ENCODE assay signal across 8 cellular contexts in the genomic region with DNA sequence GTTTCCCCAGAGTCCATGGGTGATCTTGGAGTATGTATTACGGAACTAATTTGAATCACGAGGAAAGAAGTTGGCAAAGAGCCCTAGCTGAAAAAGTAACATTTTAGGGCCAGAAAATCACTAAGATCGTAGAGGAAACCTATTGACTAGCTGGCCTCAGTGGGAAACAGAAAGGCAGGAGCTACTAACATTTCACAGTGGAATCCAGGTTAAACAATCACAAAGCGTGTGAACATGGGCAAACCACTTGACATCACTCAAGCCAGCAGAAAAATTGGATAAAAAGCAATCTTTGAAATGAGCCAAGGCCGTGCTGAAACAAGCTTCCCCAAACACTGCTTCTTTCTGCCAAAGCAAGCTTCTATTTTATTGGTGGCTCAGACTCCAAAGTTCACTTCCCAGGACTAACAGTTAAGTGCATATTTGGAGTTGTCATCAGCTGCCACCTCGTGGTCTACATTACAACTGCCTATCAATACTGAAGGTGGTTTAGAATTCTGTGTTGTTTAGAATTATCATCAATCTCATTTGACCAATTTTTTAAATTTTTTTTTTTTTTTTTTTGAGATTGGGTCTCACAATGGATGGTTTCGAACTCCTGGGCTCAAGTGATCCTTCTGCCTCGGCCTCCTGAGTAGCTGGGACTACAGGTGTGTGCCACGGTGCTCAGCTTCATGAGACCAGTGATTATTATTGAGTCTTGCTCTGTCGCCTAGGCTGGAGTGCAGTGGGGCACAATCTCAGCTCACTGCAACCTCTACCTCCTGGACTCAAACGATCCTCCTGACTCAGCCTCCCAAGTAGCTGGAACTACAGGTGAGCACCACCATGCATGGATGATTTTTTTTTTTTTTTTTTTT. TPM values are rescaled to one million over a fixed set of nuclear protein-coding genes. Genes with fewer than 3 reads are reported as not detected.
DNase-seq lines count a peak whose midpoint lies in the region; ATAC-seq, FAIRE-seq and TF ChIP-seq lines count a peak whose summit lies in the region.

No MANE protein-coding gene starts in this region.

- H3K4me1 ChIP-seq in OCI-LY7 (ENCODE audit: insufficient read depth, low read length, poor library complexity, severe bottlenecking) (no peaks in the 10 kb centered on the region), pancreas (peaks cover 6 to 11% (median 8%) of the 10 kb centered on the region in 3 donors)

- H3K4me2 ChIP-seq in OCI-LY7 (ENCODE audit: low read length) = no peak overlapping the region

- H3K9me2 ChIP-seq in OCI-LY7 (ENCODE audit: insufficient read depth, low read length) = no peaks in the 10 kb centered on the region

- no peaks in the 10 kb centered on the region for H3K27me3 ChIP-seq in pancreas

- no TSS peak for BruUV-seq in OCI-LY7 (replicated peaks; lab: Mats Ljungman, UMichigan)

- no peaks in the 10 kb centered on the region for H3K27me3 Mint-ChIP-seq in activated naive CD8-positive, alpha-beta T cell treated with anti-CD3 and anti-CD28 coated beads, Interleukin-2, amount 10 ng/mL, durations not matched to agents 7 days and 5 days

- H3K36me3 Mint-ChIP-seq in activated naive CD8-positive, alpha-beta T cell treated with anti-CD3 and anti-CD28 coated beads, Interleukin-2, amount 10 ng/mL, durations not matched to agents 7 days and 5 days = peaks cover 27% of the 10 kb centered on the region

- no peak overlapping the region for H3K4me3 Mint-ChIP-seq in activated naive CD8-positive, alpha-beta T cell treated with anti-CD3 and anti-CD28 coated beads, Interleukin-2, amount 10 ng/mL, durations not matched to agents 7 days and 5 days

- H3K27ac Mint-ChIP-seq in activated naive CD8-positive, alpha-beta T cell treated with anti-CD3 and anti-CD28 coated beads, Interleukin-2, amount 10 ng/mL, durations not matched to agents 7 days and 5 days = peak overlapping the region; percentile 38

- no peak overlapping the region for H2AFZ ChIP-seq in OCI-LY7 (ENCODE audit: low read length)

- FAIRE-seq in pancreas (lab: Jason Lieb, UNC) = peak; percentile 85

- peak; percentile 82 for TF ChIP-seq CTCF in OCI-LY7 (conservative IDR thresholded peaks at IDR 0.05; ENCODE audit: low read length)
- TF ChIP-seq CTCF in pancreas (IDR thresholded peaks at IDR 0.05) = peak; percentile 3 to 67 (median 56)

- CTCF ChIA-PET in OCI-LY7 (lab: Charles Lee; ENCODE audit: unreplicated experiment) = interaction anchor here (2.3 kb wide), 1 partner anchor 167 kb away, joined by 18 read pairs; the partner anchor contains the start of gene SMIM29

- no peak overlapping the region for H3K27ac ChIP-seq in OCI-LY7 (ENCODE audit: low read depth, low read length, poor library complexity, severe bottlenecking)
- peak overlapping the region; percentile 24 to 85 (median 66) for H3K27ac ChIP-seq in pancreas

- H3K9me3 ChIP-seq in OCI-LY7 (ENCODE audit: low read length) (no peaks in the 10 kb centered on the region), pancreas (no peaks in the 10 kb centered on the region)

- no peak overlapping the region for H3K4me3 ChIP-seq in OCI-LY7 (ENCODE audit: low read depth, low read length, poor library complexity, severe bottlenecking)
- no peak overlapping the region for H3K4me3 ChIP-seq in pancreas

- H4K20me1 ChIP-seq in OCI-LY7 (ENCODE audit: insufficient read depth, low read length) = no peaks in the 10 kb centered on the region

- DNase-seq in C1 segment of cervical spinal cord (lab: John Stamatoyannopoulos, UW) = peak in 11 of 14 donors; percentile 9 to 62 (median 37)
- DNase-seq in H4 (ENCODE audit: low spot score) = peak; percentile 72
- DNase-seq in OCI-LY7 (ENCODE audit: low spot score) = peak; percentile 69
- no peak for DNase-seq in activated naive CD8-positive, alpha-beta T cell treated with anti-CD3 and anti-CD28 coated beads, Interleukin-2, amount 10 ng/mL, durations not matched to agents 7 days and 5 days
- DNase-seq in germinal center (ENCODE audit: low spot score) = peak; percentile 69
- DNase-seq in pancreas = peak in 3 of 6 donors; percentile 67 to 79 (median 74)

- H3K79me2 ChIP-seq in OCI-LY7 (ENCODE audit: insufficient read depth, low read depth, low read length) = peaks cover 4% of the 10 kb centered on the region; the same call in 1 of the 2 replicates

- 15 to 22% methylated on average over 11 of the region's 11 CpGs for whole genome bisulfite sequencing in pancreas, 2 donors

- H3K4me1 Mint-ChIP-seq in activated naive CD8-positive, alpha-beta T cell treated with anti-CD3 and anti-CD28 coated beads, Interleukin-2, amount 10 ng/mL, durations not matched to agents 7 days and 5 days = peaks cover 6% of the 10 kb centered on the region

- H3K9me3 Mint-ChIP-seq in activated naive CD8-positive, alpha-beta T cell treated with anti-CD3 and anti-CD28 coated beads, Interleukin-2, amount 10 ng/mL, durations not matched to agents 7 days and 5 days = no peaks in the 10 kb centered on the region

- peak; percentile 75 for ATAC-seq in activated naive CD8-positive, alpha-beta T cell treated with anti-CD3 and anti-CD28 coated beads, Interleukin-2, amount 10 ng/mL, durations not matched to agents 7 days and 5 days (ENCODE audit: low read depth)
- ATAC-seq in pancreas = peak; percentile 94 to 98 (median 96)
- ATAC-seq in HG02884 (IDR thresholded peaks at IDR 0.05; ENCODE audit: unreplicated experiment) = no peak
- no peak for ATAC-seq in GM21447 (IDR thresholded peaks at IDR 0.05; ENCODE audit: unreplicated experiment)

- H3K36me3 ChIP-seq in OCI-LY7 (ENCODE audit: insufficient read depth, low read length) (peaks cover 86% of the 10 kb centered on the region), pancreas (peaks cover 10 to 35% (median 24%) of the 10 kb centered on the region in 3 donors)

- intact Hi-C loops in OCI-LY7 (cut with micrococcal nuclease; ENCODE audit: unreplicated experiment) = loop anchor here (1.0 to 2.0 kb wide), 2 partner anchors 166 to 218 kb away; partner anchors contain the start of gene SMIM29
- intact Hi-C loops in pancreas (cut with DNase I) = loop anchor here in 2 of 3 donors (5.0 to 10.0 kb wide), 2 partner anchors 168 to 170 kb away; partner anchors contain the start of gene SMIM29 (in 2 of the 2)

- POLR2A ChIA-PET in OCI-LY7 (lab: Charles Lee) = interaction anchor here (0.6 to 2.7 kb wide), 9 partner anchors 11 to 1008 kb away, joined by 3 to 14 read pairs (median 6); partner anchors contain the start of genes HMGA1, RPS10 and SMIM29
- POLR2A ChIA-PET in activated naive CD8-positive, alpha-beta T cell treated with anti-CD3 and anti-CD28 coated beads, Interleukin-2, amount 10 ng/mL, durations not matched to agents 7 days and 5 days (lab: Charles Lee) = interaction anchor here (0.5 to 3.4 kb wide), 10 partner anchors 10 to 921 kb away, joined by 3 to 34 read pairs (median 4); partner anchors contain the start of genes HMGA1, NUDT3, RPS10 and SMIM29

RNA-seq across cellular contexts. Expression of gene RPS10, which starts 10.6 kb away (rescaled TPM):
- total RNA-seq in H4 (2014; rRNA removed; shearing (Covaris generic)) = 3,936 and 4,042 TPM in 2 replicates
- total RNA-seq in OCI-LY7 (2014; rRNA removed; shearing (Covaris generic)) = 2,738 and 2,938 TPM in 2 replicates
- total RNA-seq in OCI-LY7 (2022) (1,615 and 1,714 TPM in 2 replicates), pancreas (1,000 to 10,000 TPM in 2 of 6 donors, 100 to 1,000 TPM in 4; 565 to 1,127 (median 903) TPM)
- 1,000 to 10,000 TPM; 1,507 to 1,529 TPM for total RNA-seq in activated naive CD8-positive, alpha-beta T cell treated with anti-CD3 and anti-CD28 coated beads, Interleukin-2, amount 10 ng/mL, durations not matched to agents 7 days and 5 days
- polyA plus RNA-seq in pancreas = 1,000 to 10,000 TPM; 1,140 to 1,334 TPM

RNA-seq across cellular contexts. Expression of gene NUDT3, which starts 22.8 kb away (rescaled TPM):
- 8.1 and 11.5 TPM in 2 replicates for total RNA-seq in H4 (2014; rRNA removed; shearing (Covaris generic))
- total RNA-seq in OCI-LY7 (2014; rRNA removed; shearing (Covaris generic)) = 26.8 and 30.7 TPM in 2 replicates
- 43.0 and 49.4 TPM in 2 replicates for total RNA-seq in OCI-LY7 (2022)
- total RNA-seq in activated naive CD8-positive, alpha-beta T cell treated with anti-CD3 and anti-CD28 coated beads, Interleukin-2, amount 10 ng/mL, durations not matched to agents 7 days and 5 days = 10 to 100 TPM; 17.7 to 18.7 TPM
- total RNA-seq in pancreas = 10 to 100 TPM; 10.7 to 20.7 (median 16.0) TPM
- 10 to 100 TPM in 1 of 2 donors, 1 to 10 TPM in 1; 7.1 to 12.0 TPM for polyA plus RNA-seq in pancreas

RNA-seq across cellular contexts. Expression of gene PACSIN1, which starts 50.6 kb away (rescaled TPM):
- not detected in 2 replicates for total RNA-seq in H4 (2014; rRNA removed; shearing (Covaris generic))
- 14.9 and 19.3 TPM in 2 replicates for total RNA-seq in OCI-LY7 (2014; rRNA removed; shearing (Covaris generic))
- total RNA-seq in OCI-LY7 (2022) (70.8 and 88.4 TPM in 2 replicates), pancreas (1 to 10 TPM in 1 of 6 donors, under 1 TPM in 5; 0.25 to 1.4 (median 0.63) TPM)
- 1 to 10 TPM; 3.1 to 4.5 TPM for total RNA-seq in activated naive CD8-positive, alpha-beta T cell treated with anti-CD3 and anti-CD28 coated beads, Interleukin-2, amount 10 ng/mL, durations not matched to agents 7 days and 5 days
- 1 to 10 TPM; 1.2 to 2.0 TPM for polyA plus RNA-seq in pancreas

Comparison
In these comparisons a context has a peak if more than half of its experiments do, and no peak if none do; other contexts are left out.
1. ATAC-seq: peak in activated naive CD8-positive, alpha-beta T cell treated with anti-CD3 and anti-CD28 coated beads, Interleukin-2, amount 10 ng/mL, durations not matched to agents 7 days and 5 days (single experiment) and pancreas (4 of 4); none in HG02884 (single experiment) and GM21447 (single experiment).